19 cellular contexts compared by ENCODE assay signal in genomic region chr5:33059081-33059480, GRCh38.
DNase-seq lines count a peak whose midpoint lies in the region; ATAC-seq, FAIRE-seq and TF ChIP-seq lines count a peak whose summit lies in the region.
"Had no signal": no experiment of that assay in that cellular context is flagged by ENCODE, and none has a peak within 500 bp of the region (broad histone marks: within the 10 kb centered on the region; RNA-seq: fewer than 3 reads in every experiment).

No MANE protein-coding gene starts in this region.

- H3K36me3 ChIP-seq in astrocyte (ENCODE audit: insufficient read depth, low read length), result no peaks in the 10 kb centered on the region
- H3K36me3 ChIP-seq: BE2C had no signal

- peaks cover 6% of the 10 kb centered on the region for H3K9me3 Mint-ChIP-seq in astrocyte (ENCODE audit: unreplicated experiment)

- ATAC-seq in GM21576 (IDR thresholded peaks at IDR 0.05; ENCODE audit: unreplicated experiment), result no peak
- no peak for ATAC-seq in right cardiac atrium
- ATAC-seq: A549, GM12878, HCT116 had no signal

- 95% methylated on average over 3 of the region's 3 CpGs for WGBS in right cardiac atrium

- no peaks in the 10 kb centered on the region for H3K4me1 Mint-ChIP-seq in astrocyte (ENCODE audit: low read depth, unreplicated experiment)
- H3K4me1 Mint-ChIP-seq: CD4-positive, alpha-beta memory T cell had no signal

- H3K27ac Mint-ChIP-seq in astrocyte (ENCODE audit: unreplicated experiment), result no peak overlapping the region
- H3K27ac Mint-ChIP-seq: CD4-positive, alpha-beta memory T cell had no signal

- no peaks in the 10 kb centered on the region for H3K36me3 Mint-ChIP-seq in astrocyte (ENCODE audit: low read depth, unreplicated experiment)
- H3K36me3 Mint-ChIP-seq: CD4-positive, alpha-beta memory T cell had no signal

- H3K9ac ChIP-seq in astrocyte (ENCODE audit: low read length), result no peak overlapping the region
- H3K9ac ChIP-seq: GM23248 had no signal

- H3K79me2 ChIP-seq in astrocyte (ENCODE audit: insufficient read depth, low read length), result no peaks in the 10 kb centered on the region

- intact Hi-C loops in right cardiac atrium (cut with DNase I), result no loop called here

- no peak overlapping the region for H3K4me2 ChIP-seq in astrocyte (ENCODE audit: low read length)
- H3K4me2 ChIP-seq: A549 had no signal

- TF ChIP-seq CTCF in astrocyte (IDR thresholded peaks at IDR 0.05; ENCODE audit: insufficient read depth, low read depth, low read length), result no peak

- H3K27me3 Mint-ChIP-seq in astrocyte (ENCODE audit: low read depth, unreplicated experiment), result peaks cover 2% of the 10 kb centered on the region
- H3K27me3 Mint-ChIP-seq: CD4-positive, alpha-beta memory T cell had no signal

- H3K4me1 ChIP-seq in astrocyte (ENCODE audit: insufficient read depth, low read length), result no peaks in the 10 kb centered on the region
- H3K4me1 ChIP-seq in right cardiac atrium (ENCODE audit: control insufficient read depth, insufficient read depth, low read length), result no peaks in the 10 kb centered on the region
- H3K4me1 ChIP-seq: A549, BE2C had no signal

- H3K27me3 ChIP-seq in astrocyte (ENCODE audit: insufficient read depth, low read length) (no peaks in the 10 kb centered on the region), right cardiac atrium (ENCODE audit: control insufficient read depth, insufficient read depth) (no peaks in the 10 kb centered on the region)
- H3K27me3 ChIP-seq: BE2C had no signal

- DNase-seq in ELR (ENCODE audit: low read depth), result peak; percentile 42
- peak; percentile 64 for DNase-seq in NCI-H226
- DNase-seq in astrocyte (ENCODE audit: low read depth), result peak; percentile 30
- peak; percentile 79 for DNase-seq in kidney tubule cell (ENCODE audit: low spot score)
- no peak for DNase-seq in DMS114 treated with DMSO at 0.1 percent for 48 hours (lab: John Stamatoyannopoulos, UW; ENCODE audit: unreplicated experiment)
- DNase-seq in right cardiac atrium, result no peak
- DNase-seq: BE2C; CD4-positive, alpha-beta memory T cell; COR-L47; DND-41; GM23248; IMR-90 had no signal

- no peak overlapping the region for H2AFZ ChIP-seq in astrocyte (ENCODE audit: low read depth, low read length)
- H2AFZ ChIP-seq: GM23248 had no signal

- no peaks in the 10 kb centered on the region for H4K20me1 ChIP-seq in astrocyte (ENCODE audit: insufficient read depth, low read length)

- H3K9me3 ChIP-seq in astrocyte (ENCODE audit: insufficient read depth, low read depth, low read length) (peaks cover 6% of the 10 kb centered on the region), right cardiac atrium (ENCODE audit: control insufficient read depth, low read length) (peaks cover 4% of the 10 kb centered on the region)
- H3K9me3 ChIP-seq: BE2C had no signal

- no peak overlapping the region for H3K4me3 ChIP-seq in astrocyte (ENCODE audit: insufficient read depth, low read depth, low read length)
- no peak overlapping the region for H3K4me3 ChIP-seq in right cardiac atrium (ENCODE audit: low read length)
- H3K4me3 ChIP-seq: A549, GM12878, GM23248 had no signal

- no peak for FAIRE-seq in astrocyte (lab: Jason Lieb, UNC)
- FAIRE-seq: A549, D721Med, GM12878, GM18507 had no signal

- H3K4me3 Mint-ChIP-seq in astrocyte (ENCODE audit: unreplicated experiment), result no peak overlapping the region
- H3K4me3 Mint-ChIP-seq: CD4-positive, alpha-beta memory T cell had no signal

- H3K27ac ChIP-seq in astrocyte (ENCODE audit: low read depth, low read length), result no peak overlapping the region
- H3K27ac ChIP-seq in right cardiac atrium (ENCODE audit: low read length), result no peak overlapping the region
- H3K27ac ChIP-seq: A549, C4-2B, GM23248 had no signal

Comparison
In these comparisons a context has a peak if more than half of its experiments do, and no peak if none do; other contexts are left out.
1. DNase-seq: peak in ELR (single experiment), NCI-H226 (single experiment), astrocyte (single experiment) and kidney tubule cell (single experiment); none in DMS114 treated with DMSO at 0.1 percent for 48 hours (single experiment) and right cardiac atrium (0 of 3).